Comparison of ENCODE assay signal across 15 cellular contexts in the genomic region with DNA sequence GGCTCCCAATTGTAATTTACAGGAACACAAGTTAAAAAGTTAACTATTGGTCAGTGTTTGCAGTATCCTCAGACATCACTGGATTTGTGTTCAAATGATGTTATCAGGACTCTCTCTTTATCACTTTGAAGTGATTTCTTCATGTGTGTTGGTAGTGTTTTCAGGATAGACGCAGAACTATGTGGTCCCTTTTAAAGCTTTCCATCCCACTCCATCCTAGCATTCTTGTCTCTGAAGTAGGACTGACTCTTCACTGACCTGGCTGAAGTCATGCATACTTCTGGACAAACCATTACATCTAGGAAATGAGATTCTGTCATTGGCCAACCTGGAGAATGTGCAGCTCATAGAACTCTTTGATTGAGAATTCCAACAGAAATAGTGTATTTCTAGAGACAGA.
DNase-seq lines count a peak whose midpoint lies in the region; ATAC-seq, FAIRE-seq and TF ChIP-seq lines count a peak whose summit lies in the region.
"Had no signal": no experiment of that assay in that cellular context is flagged by ENCODE, and none has a peak within 500 bp of the region (broad histone marks: within the 10 kb centered on the region; RNA-seq: fewer than 3 reads in every experiment).

No MANE protein-coding gene starts in this region.

- dilution Hi-C loops in IMR-90 (cut with HindIII; ENCODE audit: low sequenced_read_pairs, unreplicated experiment), result no loop called here

- H3K27ac ChIP-seq in A549 (no peak overlapping the region), IMR-90 (ENCODE audit: insufficient read depth, low read length) (no peak overlapping the region; the same call in 1 of the 2 replicates), brain microvascular endothelial cell (peak overlapping the region; percentile 19)

- no peak for TF ChIP-seq EP300 in A549 (IDR thresholded peaks at IDR 0.05)

- H3K4ac ChIP-seq in IMR-90 (ENCODE audit: low read depth, low read length), result peak overlapping the region; percentile 55; the same call in 1 of the 2 replicates

- no TSS peak for BruUV-seq in IMR-90 (replicated peaks; lab: Mats Ljungman, UMichigan)

- peak overlapping the region; percentile 50; the same call in 1 of the 2 replicates for H3K23ac ChIP-seq in IMR-90 (ENCODE audit: low read depth, low read length)

- 83% methylated on average over 1 of the region's 1 CpG for WGBS in A549 (ENCODE audit: missing lambda C conversion rate)
- WGBS in IMR-90 (ENCODE audit: extremely low coverage in 2 of 2, insufficient read length in 1 of 2), 2 experiments, result no CpG with 5 or more reads among the region's 1 CpG

- intact Hi-C loops in IMR-90 (cut with micrococcal nuclease), result loop anchor here (2.0 kb wide), 1 partner anchor 23 kb away; no protein-coding TSS in a partner anchor

- H2BK20ac ChIP-seq in IMR-90 (ENCODE audit: low read depth, low read length), result peak overlapping the region; percentile 70; the same call in 1 of the 2 replicates

- no peak overlapping the region for H2AK9ac ChIP-seq in IMR-90 (replicated peaks; ENCODE audit: low read depth, low read length, poor library complexity)

- peak overlapping the region; percentile 39; the same call in 1 of the 2 replicates for H3K14ac ChIP-seq in IMR-90 (replicated peaks; ENCODE audit: low read depth, low read length)

- no peaks in the 10 kb centered on the region for H4K20me1 ChIP-seq in IMR-90 (ENCODE audit: insufficient read depth, low read length)

- no peak for TF ChIP-seq RAD21 in A549 (conservative IDR thresholded peaks at IDR 0.05 in 1 of 2, IDR thresholded peaks at IDR 0.05 in 1 of 2)
- TF ChIP-seq RAD21 in IMR-90 (IDR thresholded peaks at IDR 0.05; ENCODE audit: low read length), result no peak

- H3K4me1 ChIP-seq in A549, result peaks cover 8% of the 10 kb centered on the region; the same call in 2 of the 3 replicates
- peaks cover 11% of the 10 kb centered on the region for H3K4me1 ChIP-seq in IMR-90 (ENCODE audit: control insufficient read depth, insufficient read depth, low read length)

- H3K4me2 ChIP-seq in A549 (no peak overlapping the region), IMR-90 (ENCODE audit: low read depth, low read length) (peak overlapping the region; percentile 61; the same call in 1 of the 2 replicates)

- in situ Hi-C loops in IMR-90 (cut with MboI; ENCODE audit: low sequenced_read_pairs) (no loop called here), brain microvascular endothelial cell (cut with HindIII; ENCODE audit: low pct_ligation_motif_present, low sequenced_read_pairs) (no loop called here)

- no peak overlapping the region for H2AFZ ChIP-seq in IMR-90 (replicated peaks; ENCODE audit: low read length, poor library complexity)

- H4K5ac ChIP-seq in IMR-90 (ENCODE audit: low read depth, low read length), result peak overlapping the region; percentile 56; the same call in 1 of the 2 replicates

- H3K4me3 ChIP-seq in A549 (no peak overlapping the region), IMR-90 (ENCODE audit: insufficient read depth, low read depth, low read length) (no peak overlapping the region), brain microvascular endothelial cell (ENCODE audit: low read depth, low read length) (no peak overlapping the region)

- H3K9me1 ChIP-seq in IMR-90 (ENCODE audit: insufficient read depth, low read length), result peaks cover 2% of the 10 kb centered on the region

- TF ChIP-seq CTCF in A549 (IDR thresholded peaks at IDR 0.05) (no peak), IMR-90 (conservative IDR thresholded peaks at IDR 0.05; ENCODE audit: low read depth, low read length) (no peak), brain microvascular endothelial cell (IDR thresholded peaks at IDR 0.05; ENCODE audit: low read depth, low read length, missing control alignments) (no peak), omental fat pad (IDR thresholded peaks at IDR 0.05) (no peak)

- H2BK5ac ChIP-seq in IMR-90 (ENCODE audit: low read depth, low read length, poor library complexity, severe bottlenecking), result peak overlapping the region; percentile 84

- no peak for DNase-seq in A549 (ENCODE audit: low read depth in 1 of 2, low spot score in 1 of 2)
- peak; percentile 75 for DNase-seq in IMR-90
- DNase-seq in brain microvascular endothelial cell, result peak; percentile 55
- peak; percentile 59 for DNase-seq in iris pigment epithelial cell (ENCODE audit: low read depth)
- no peak for DNase-seq in omental fat pad (ENCODE audit: low spot score)
- DNase-seq in GF-D8 (lab: John Stamatoyannopoulos, UW), result no peak
- no peak for DNase-seq in amniotic stem cell (lab: John Stamatoyannopoulos, UW)
- DNase-seq: 8988T, C1 segment of cervical spinal cord, H7, NCI-H187, NCI-H446 treated with DMSO at 0.1 percent for 48 hours, OCI-M1, RPMI8226 had no signal

- 0 out of 2 replicates have a peak overlapping the region, but pooled peaks have one; percentile 12 for H3K56ac ChIP-seq in IMR-90 (ENCODE audit: extremely low read depth, insufficient read depth, low read length)

- ATAC-seq in A549 (no peak), IMR-90 (ENCODE audit: low read depth) (peak; percentile 77), omental fat pad (ENCODE audit: low FRiP score) (no peak), HG02970 (IDR thresholded peaks at IDR 0.05; ENCODE audit: low FRiP score, unreplicated experiment) (no peak)

- peaks cover 38 to 51% of the 10 kb centered on the region in 2 experiments for H3K79me1 ChIP-seq in IMR-90 (ENCODE audit: low read depth in 1 of 2, low read length in 2 of 2)

- peak overlapping the region; percentile 6; the same call in 1 of the 3 replicates for H2BK15ac ChIP-seq in IMR-90 (ENCODE audit: low read depth, low read length)

- H3K36me3 ChIP-seq in IMR-90 (ENCODE audit: control insufficient read depth, insufficient read depth, low read length) (peaks cover 21% of the 10 kb centered on the region), brain microvascular endothelial cell (replicated peaks) (peaks cover 8% of the 10 kb centered on the region)

- H3K27me3 ChIP-seq in IMR-90 (ENCODE audit: control insufficient read depth, insufficient read depth, low read length), result no peaks in the 10 kb centered on the region
- no peaks in the 10 kb centered on the region for H3K27me3 ChIP-seq in brain microvascular endothelial cell (replicated peaks)

- H4K8ac ChIP-seq in IMR-90 (ENCODE audit: low read depth in 2 of 2, low read length in 2 of 2), result peak overlapping the region in 1 of 2 experiments; percentile 75; a peak in 2 of 4 replicates

- no peak overlapping the region for H3K9ac ChIP-seq in IMR-90 (ENCODE audit: low read depth, low read length)

- H3K18ac ChIP-seq in IMR-90 (ENCODE audit: low read depth, low read length), result peak overlapping the region; percentile 84; the same call in 1 of the 2 replicates

- POLR2A ChIA-PET in A549 (lab: Yijun Ruan, JAX) (no interaction called here), IMR-90 (lab: Charles Lee; ENCODE audit: unreplicated experiment) (no interaction called here)

- H2BK120ac ChIP-seq in IMR-90 (ENCODE audit: low read depth, low read length), result peak overlapping the region; percentile 64

- CTCF ChIA-PET in A549 (lab: Yijun Ruan, JAX), result interaction anchor here (1.2 kb wide), 1 partner anchor 9 kb away, joined by 3 read pairs; no protein-coding TSS in a partner anchor
- CTCF ChIA-PET in IMR-90 (lab: Yijun Ruan, JAX), result no interaction called here

- peak overlapping the region; percentile 21; the same call in 1 of the 2 replicates for H4K91ac ChIP-seq in IMR-90 (ENCODE audit: insufficient read depth, low read depth, low read length)

- TF ChIP-seq POLR2A in A549 (IDR thresholded peaks at IDR 0.05; ENCODE audit: low read length), result no peak
- no peak for TF ChIP-seq POLR2A in IMR-90 (IDR thresholded peaks at IDR 0.05; ENCODE audit: low read depth, low read length)

- H3K9me3 ChIP-seq in A549 (no peaks in the 10 kb centered on the region), IMR-90 (ENCODE audit: control insufficient read depth, insufficient read depth, low read length) (no peaks in the 10 kb centered on the region)

- peak; percentile 63 for FAIRE-seq in A549 (lab: Jason Lieb, UNC)

- no peak overlapping the region; the same call in 1 of the 2 replicates for H2AK5ac ChIP-seq in IMR-90 (ENCODE audit: low read depth, low read length)

TF ChIP-seq in A549, 52 proteins besides CTCF, POLR2A, EP300 and RAD21 (continues in another document):
- no peak for TF ChIP-seq ESRRA (IDR thresholded peaks at IDR 0.05; ENCODE audit: borderline replicate concordance, low read length)

TF ChIP-seq in IMR-90, 13 proteins besides CTCF, POLR2A, EP300 and RAD21:
- TF ChIP-seq CEBPB (IDR thresholded peaks at IDR 0.05; ENCODE audit: low read depth, low read length), result no peak
- TF ChIP-seq CHD1 (IDR thresholded peaks at IDR 0.05; ENCODE audit: low read depth, low read length), result no peak
- TF ChIP-seq BHLHE40 (IDR thresholded peaks at IDR 0.05; ENCODE audit: low read depth, low read length), result no peak
- no peak for TF ChIP-seq SMC3 (IDR thresholded peaks at IDR 0.05; ENCODE audit: low read depth, low read length)
- TF ChIP-seq RFX5 (IDR thresholded peaks at IDR 0.05; ENCODE audit: low read depth, low read length), result no peak
- no peak for TF ChIP-seq USF2 (IDR thresholded peaks at IDR 0.05; ENCODE audit: low read depth, low read length)
- no peak for TF ChIP-seq NFE2L2 (IDR thresholded peaks at IDR 0.05; ENCODE audit: low read depth, low read length)
- TF ChIP-seq, protein P1, sequence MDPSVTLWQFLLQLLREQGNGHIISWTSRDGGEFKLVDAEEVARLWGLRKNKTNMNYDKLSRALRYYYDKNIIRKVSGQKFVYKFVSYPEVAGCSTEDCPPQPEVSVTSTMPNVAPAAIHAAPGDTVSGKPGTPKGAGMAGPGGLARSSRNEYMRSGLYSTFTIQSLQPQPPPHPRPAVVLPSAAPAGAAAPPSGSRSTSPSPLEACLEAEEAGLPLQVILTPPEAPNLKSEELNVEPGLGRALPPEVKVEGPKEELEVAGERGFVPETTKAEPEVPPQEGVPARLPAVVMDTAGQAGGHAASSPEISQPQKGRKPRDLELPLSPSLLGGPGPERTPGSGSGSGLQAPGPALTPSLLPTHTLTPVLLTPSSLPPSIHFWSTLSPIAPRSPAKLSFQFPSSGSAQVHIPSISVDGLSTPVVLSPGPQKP (IDR thresholded peaks at IDR 0.05; ENCODE audit: borderline replicate concordance, low read depth, low read length), result no peak
- TF ChIP-seq RCOR1 (IDR thresholded peaks at IDR 0.05; ENCODE audit: insufficient replicate concordance, low read length), result no peak
TF ChIP-seq in IMR-90: peak in this region for 0.

Comparison
In these comparisons a context has a peak if more than half of its experiments do, and no peak if none do; other contexts are left out.
1. DNase-seq: peak in IMR-90 (single experiment), brain microvascular endothelial cell (single experiment) and iris pigment epithelial cell (single experiment); none in A549 (0 of 2), omental fat pad (single experiment), GF-D8 (single experiment) and amniotic stem cell (single experiment).